Comparison of ENCODE assay signal across 17 cellular contexts in the genomic region with DNA sequence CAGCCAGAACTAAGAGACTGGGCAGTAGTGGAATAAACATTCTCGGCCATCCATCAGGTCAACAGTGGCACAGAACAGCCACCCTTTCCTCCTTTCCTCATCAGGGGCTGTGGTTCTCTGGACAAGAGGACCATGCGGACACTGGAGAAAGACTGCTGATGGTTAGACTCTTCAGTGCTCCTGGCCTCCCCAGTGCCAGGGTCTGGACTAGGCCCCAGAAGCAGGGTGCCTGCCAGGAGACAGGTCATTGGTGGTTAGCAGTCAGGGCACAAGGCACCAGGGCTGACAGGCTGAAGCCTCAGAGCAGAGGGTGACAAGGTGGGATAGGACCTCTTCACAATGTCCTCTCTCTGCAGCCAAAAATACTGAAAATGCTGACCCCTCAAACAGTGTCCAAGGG.
"Had no signal": no experiment of that assay in that cellular context is flagged by ENCODE, and none has a peak within 500 bp of the region (broad histone marks: within the 10 kb centered on the region; RNA-seq: fewer than 3 reads in every experiment).

No MANE protein-coding gene starts in this region.

- DNase-seq: effector CD8-positive, alpha-beta T cell; foreskin melanocyte; head of caudate nucleus; hippocampal formation; mammary epithelial cell; naive thymus-derived CD4-positive, alpha-beta T cell; stimulated activated CD4-positive, alpha-beta T cell treated with anti-CD3 and anti-CD28 coated beads, Interleukin-4, amount 100 ng/mL, for 1 hour; stimulated activated CD8-positive, alpha-beta memory T cell treated with anti-CD3 and anti-CD28 coated beads, Interleukin-4, amount 100 ng/mL, for 48 hours; testis; upper lobe of right lung had no signal

- H3K4me3 ChIP-seq: coronary artery, dorsolateral prefrontal cortex, smooth muscle cell, testis, tibial nerve, upper lobe of right lung, vagina had no signal

- H3K27ac ChIP-seq: coronary artery, testis, tibial nerve, upper lobe of right lung, vagina had no signal

- H3K27me3 ChIP-seq: dorsolateral prefrontal cortex, testis, tibial nerve, upper lobe of right lung, vagina had no signal

- ATAC-seq: naive thymus-derived CD4-positive, alpha-beta T cell; right cardiac atrium; stimulated activated memory B cell treated with anti-CD40 and anti-IgM and Interleukin-4, amounts not matched to agents 10 μg/mL and 1 μg/mL and 100 μg/mL, for 72 hours; upper lobe of right lung had no signal

- H3K9me3 ChIP-seq: testis, tibial nerve, upper lobe of right lung, vagina had no signal

- H3K36me3 ChIP-seq: tibial nerve, upper lobe of right lung, vagina had no signal
